8 cellular contexts compared by ENCODE assay signal in the genomic region with DNA sequence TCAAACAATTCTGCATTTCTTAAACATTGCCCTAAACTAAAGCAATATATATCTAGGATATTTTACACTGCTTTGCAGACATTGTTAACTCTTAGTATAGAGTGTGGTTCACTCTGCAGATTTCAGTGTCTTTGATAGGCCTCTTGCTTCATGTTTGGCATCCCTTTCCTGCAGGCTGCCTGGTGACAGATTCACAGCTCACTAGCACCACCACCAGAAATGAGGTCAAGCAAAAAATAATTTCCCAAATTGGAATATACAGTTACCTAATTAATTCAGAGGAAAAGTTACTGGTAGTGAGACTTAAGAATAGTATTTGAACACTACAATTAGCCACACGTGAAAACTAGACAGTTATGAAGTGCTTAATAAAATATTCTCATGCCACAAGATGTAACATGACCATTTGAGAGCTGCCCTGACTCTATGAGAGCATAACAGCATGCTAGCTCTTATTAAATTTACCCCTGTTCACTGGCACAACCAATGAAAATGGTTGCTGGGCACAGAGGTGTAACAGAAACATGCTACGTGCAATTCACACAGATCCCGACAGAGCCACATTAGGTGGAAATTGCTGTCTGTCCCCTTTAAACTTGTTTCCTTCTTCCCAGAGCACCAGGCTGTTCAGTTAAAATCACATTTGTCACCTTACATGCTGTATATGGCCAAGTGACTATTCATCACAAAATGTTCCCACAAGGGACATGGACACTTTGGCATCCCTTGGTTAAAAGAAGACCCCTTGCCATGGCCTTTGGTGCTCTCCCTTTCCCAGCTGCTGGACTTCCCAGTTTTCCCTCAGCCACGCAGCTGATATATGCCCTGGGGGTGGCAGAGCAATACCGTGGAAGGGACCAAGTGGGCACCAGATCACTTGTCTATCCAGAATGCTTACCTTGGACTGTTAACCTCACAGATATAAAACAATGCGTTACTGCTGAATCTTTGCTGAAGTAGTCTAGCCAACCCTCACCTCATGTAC. TPM values are rescaled to one million over a fixed set of nuclear protein-coding genes. Genes with fewer than 3 reads are reported as not detected.
DNase-seq lines count a peak whose midpoint lies in the region; ATAC-seq and TF ChIP-seq lines count a peak whose summit lies in the region.

No MANE protein-coding gene starts in this region.

- TF ChIP-seq CTCF in LNCaP clone FGC (IDR thresholded peaks at IDR 0.05; ENCODE audit: control insufficient read depth, extremely low read depth, insufficient read depth) (peak; percentile 52), mammary epithelial cell (conservative IDR thresholded peaks at IDR 0.05 in 1 of 2, IDR thresholded peaks at IDR 0.05 in 1 of 2; ENCODE audit: extremely low read depth in 1 of 2, insufficient read depth in 1 of 2, low read depth in 1 of 2, low read length in 2 of 2) (peak; percentile 28 to 55), ascending aorta (IDR thresholded peaks at IDR 0.05) (peak in 1 of 3 experiments; percentile 12)

- no peak overlapping the region for H3K18ac ChIP-seq in mesendoderm (ENCODE audit: low read length)

- H3K9ac ChIP-seq in mammary epithelial cell (ENCODE audit: insufficient read depth, low read length) (no peak overlapping the region), mesendoderm (ENCODE audit: low read length) (no peak overlapping the region)

- H3K4ac ChIP-seq in mesendoderm (ENCODE audit: low read depth, low read length), result no peak overlapping the region

- in situ Hi-C loops in mammary epithelial cell (cut with MboI; ENCODE audit: low sequenced_read_pairs in 2 of 2), result no loop called here

- no peaks in the 10 kb centered on the region for H4K20me1 ChIP-seq in mammary epithelial cell (ENCODE audit: insufficient read depth, low read length)

- H2BK5ac ChIP-seq in mesendoderm (ENCODE audit: low read length), result no peak overlapping the region

- H3K4me2 ChIP-seq in mammary epithelial cell (ENCODE audit: insufficient read depth, low read depth, low read length), result no peak overlapping the region
- no peak overlapping the region for H3K4me2 ChIP-seq in mesendoderm (ENCODE audit: low read length)

- no peaks in the 10 kb centered on the region for H3K27me3 ChIP-seq in mammary epithelial cell (ENCODE audit: insufficient read depth, low read length)
- H3K27me3 ChIP-seq in mesendoderm (ENCODE audit: insufficient read depth, low read length, poor library complexity), result no peaks in the 10 kb centered on the region
- no peaks in the 10 kb centered on the region for H3K27me3 ChIP-seq in ascending aorta

- no peak overlapping the region for H2BK15ac ChIP-seq in mesendoderm (replicated peaks; ENCODE audit: low read depth)

- no peak overlapping the region for H4K8ac ChIP-seq in mesendoderm (ENCODE audit: low read depth, low read length)

- H3K79me2 ChIP-seq in mammary epithelial cell (ENCODE audit: insufficient read depth, low read length), result no peaks in the 10 kb centered on the region
- H3K79me2 ChIP-seq in mesendoderm (ENCODE audit: control insufficient read depth, insufficient read depth, low read length), result no peaks in the 10 kb centered on the region

- H4K5ac ChIP-seq in mesendoderm (ENCODE audit: low read length), result no peak overlapping the region

- H3K36me3 ChIP-seq in mammary epithelial cell (ENCODE audit: insufficient read depth, low read length) (no peaks in the 10 kb centered on the region), mesendoderm (ENCODE audit: control insufficient read depth, insufficient read depth, low read length) (no peaks in the 10 kb centered on the region), ascending aorta (no peaks in the 10 kb centered on the region)

- H3K79me1 ChIP-seq in mesendoderm (ENCODE audit: low read length), result no peaks in the 10 kb centered on the region

- no peak overlapping the region for H2BK120ac ChIP-seq in mesendoderm (ENCODE audit: low read depth, low read length)

- no peak overlapping the region for H3K27ac ChIP-seq in mammary epithelial cell (ENCODE audit: insufficient read depth, low read depth, low read length)
- H3K27ac ChIP-seq in mesendoderm (ENCODE audit: low read depth, low read length), result no peak overlapping the region
- H3K27ac ChIP-seq in ascending aorta, result no peak overlapping the region

- dilution Hi-C loops in mammary epithelial cell (cut with HindIII; ENCODE audit: low sequenced_read_pairs), result no loop called here

- no TSS peak for BruUV-seq in mammary epithelial cell (replicated peaks; lab: Mats Ljungman, UMichigan)

- H3K9me3 ChIP-seq in mammary epithelial cell (replicated peaks; ENCODE audit: insufficient read depth, low read length), result no peaks in the 10 kb centered on the region
- H3K9me3 ChIP-seq in ascending aorta, result no peaks in the 10 kb centered on the region

- CTCF ChIA-PET in mammary epithelial cell (lab: Charles Lee; ENCODE audit: low non-redundant PET), result interaction anchor here (1.0 kb wide), 1 partner anchor 90 kb away, joined by 12 read pairs; no protein-coding TSS in a partner anchor

- no peak overlapping the region for H2AFZ ChIP-seq in mammary epithelial cell (ENCODE audit: low read depth, low read length)

- DNase-seq in DMS53 (lab: John Stamatoyannopoulos, UW) (peak; percentile 67), LNCaP clone FGC (ENCODE audit: low read depth) (no peak), mammary epithelial cell (peak; percentile 8), mesendoderm (peak; percentile 32), amniotic stem cell (lab: John Stamatoyannopoulos, UW) (no peak), ascending aorta (ENCODE audit: low spot score in 2 of 2) (no peak)

- H3K4me1 ChIP-seq in mammary epithelial cell (ENCODE audit: insufficient read depth, low read length) (no peaks in the 10 kb centered on the region), mesendoderm (ENCODE audit: control insufficient read depth, low read depth, low read length) (no peaks in the 10 kb centered on the region), ascending aorta (no peaks in the 10 kb centered on the region)

- H3K4me3 ChIP-seq in LNCaP clone FGC (ENCODE audit: low read depth, low read length) (no peak overlapping the region), mammary epithelial cell (replicated peaks in 1 of 3; ENCODE audit: insufficient read depth in 1 of 3, low read depth in 2 of 3, low read length in 3 of 3) (no peak overlapping the region), mesendoderm (ENCODE audit: low read length) (no peak overlapping the region), ascending aorta (no peak overlapping the region)

- no peak overlapping the region for H3K56ac ChIP-seq in mesendoderm (ENCODE audit: low read length)

- 56% methylated on average over 6 of the region's 6 CpGs for WGBS in mammary epithelial cell (ENCODE audit: low coverage, missing lambda C conversion rate)
- WGBS in mesendoderm (ENCODE audit: extremely low coverage, insufficient coverage, low lambda C conversion rate), result no CpG with 5 or more reads among the region's 6 CpGs

- no peak for ATAC-seq in HG03432 (IDR thresholded peaks at IDR 0.05; ENCODE audit: unreplicated experiment)
- ATAC-seq in HG02571 (IDR thresholded peaks at IDR 0.05; ENCODE audit: unreplicated experiment), result no peak

- H2AK5ac ChIP-seq in mesendoderm (ENCODE audit: low read length), result no peak overlapping the region

- no peak overlapping the region for H3K23ac ChIP-seq in mesendoderm (ENCODE audit: low read length)

- intact Hi-C loops in mammary epithelial cell (cut with micrococcal nuclease) (loop anchor here (1.0 kb wide), 1 partner anchor 91 kb away; no protein-coding TSS in a partner anchor), ascending aorta (cut with DNase I) (no loop called here)

RNA-seq across cellular contexts. Expression of a gene that starts 35.7 kb away (rescaled TPM):
- total RNA-seq in mammary epithelial cell (1 to 10 TPM; 2.0 to 2.1 TPM), ascending aorta (0.32 TPM)
- polyA plus RNA-seq in mammary epithelial cell, result 0.61 TPM
- 0.21 TPM for polyA minus RNA-seq in mammary epithelial cell
- 4.5 TPM for polyA plus RNA-seq in mesendoderm (2013, experiment 1 of 2)
- 4.3 TPM for polyA plus RNA-seq in mesendoderm (2013, experiment 2 of 2)

Comparison
In these comparisons a context has a peak if more than half of its experiments do, and no peak if none do; other contexts are left out.
1. DNase-seq: peak in DMS53 (single experiment), mammary epithelial cell (single experiment) and mesendoderm (single experiment); none in LNCaP clone FGC (single experiment), amniotic stem cell (single experiment) and ascending aorta (0 of 2).